ENCODE assay signal across 8 cellular contexts in the genomic region with DNA sequence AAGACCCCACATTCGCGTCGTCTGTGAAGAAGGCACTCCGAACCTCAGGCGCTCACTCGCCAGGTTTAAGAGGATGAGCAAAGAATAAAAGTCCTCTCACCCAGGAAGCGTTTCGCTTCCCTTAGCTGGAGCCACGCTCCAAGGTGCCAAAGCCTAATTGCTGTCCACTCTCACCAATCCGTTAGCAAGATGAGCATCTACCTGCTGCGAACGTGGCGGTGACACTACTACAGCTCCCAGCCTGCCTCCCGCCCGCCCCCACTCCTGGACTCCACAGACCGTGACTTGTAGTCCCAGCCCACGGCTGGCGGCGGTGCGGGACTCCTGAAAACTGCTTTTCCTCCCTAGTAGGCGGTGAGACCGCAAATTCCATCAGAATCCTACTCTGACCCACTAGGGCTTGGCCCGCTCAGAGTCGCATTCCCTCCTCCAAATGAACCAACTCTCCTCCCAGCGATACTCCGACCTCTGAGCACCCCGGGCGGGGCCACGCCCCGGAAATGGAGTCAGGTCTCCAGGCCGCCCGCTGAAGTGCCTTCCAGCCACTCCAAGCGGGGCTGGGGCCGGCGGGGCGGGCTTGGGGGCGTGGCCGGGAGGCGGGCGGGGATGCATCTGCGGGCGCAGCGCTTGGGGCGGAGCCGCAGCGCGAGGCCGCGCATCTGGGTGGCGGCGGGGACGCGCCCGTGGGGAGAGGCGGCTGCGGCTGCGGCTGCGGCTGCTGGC. TPM values are rescaled to one million over a fixed set of nuclear protein-coding genes. Genes with fewer than 3 reads are reported as not detected.
A peak's percentile ranks its signal among the peaks of the same experiment; 100 is the strongest.
DNase-seq lines count a peak whose midpoint lies in the region; ATAC-seq and TF ChIP-seq lines count a peak whose summit lies in the region.

No MANE protein-coding gene starts in this region.

- in situ Hi-C loops in IMR-90 (cut with MboI; ENCODE audit: low sequenced_read_pairs) = no loop called here

- H2AFZ ChIP-seq in IMR-90 (replicated peaks; ENCODE audit: low read length, poor library complexity) (peak overlapping the region; percentile 98), OCI-LY3 (ENCODE audit: low read depth, low read length) (0 out of 2 replicates have a peak overlapping the region, but pooled peaks have one; percentile 74)

- no peak overlapping the region for H2BK20ac ChIP-seq in IMR-90 (ENCODE audit: low read depth, low read length)

- H3K4me2 ChIP-seq in IMR-90 (ENCODE audit: low read depth, low read length) (peak overlapping the region; percentile 100), OCI-LY3 (ENCODE audit: low read length) (peak overlapping the region; percentile 79)

- peak; percentile 90 for DNase-seq in DMS153 (lab: John Stamatoyannopoulos, UW)
- DNase-seq in IMR-90 = peak; percentile 93
- DNase-seq in activated T-cell treated with anti-CD3 and anti-CD28 coated beads for 24 hours (ENCODE audit: low read depth) = peak; percentile 97
- DNase-seq in epithelial cell of esophagus (ENCODE audit: low read depth) = peak; percentile 98
- peak; percentile 98 to 99 (median 99) for DNase-seq in mucosa of descending colon
- peak; percentile 97 to 99 for DNase-seq in stimulated activated CD8-positive, alpha-beta memory T cell treated with anti-CD3 and anti-CD28 coated beads, Interleukin-2, amount 100 ng/mL, for 48 hours (ENCODE audit: low read depth in 2 of 2)

- peak overlapping the region; percentile 80; the same call in 1 of the 2 replicates for H4K91ac ChIP-seq in IMR-90 (ENCODE audit: insufficient read depth, low read depth, low read length)

- H3K14ac ChIP-seq in IMR-90 (replicated peaks; ENCODE audit: low read depth, low read length) = peak overlapping the region; percentile 89

- TF ChIP-seq RAD21 in IMR-90 (IDR thresholded peaks at IDR 0.05; ENCODE audit: low read length) = no peak

- WGBS in IMR-90 (ENCODE audit: extremely low coverage in 2 of 2, insufficient read length in 1 of 2), 2 experiments = 0% methylated on average over 11 of the region's 58 CpGs; no CpG with 5 or more reads in 1 of the 2 experiments

- POLR2A ChIA-PET in IMR-90 (lab: Charles Lee; ENCODE audit: unreplicated experiment) = interaction anchor here (0.8 kb wide), 1 partner anchor 107 kb away, joined by 8 read pairs; no protein-coding TSS in a partner anchor

- peak overlapping the region; percentile 89 for H3K18ac ChIP-seq in IMR-90 (ENCODE audit: low read depth, low read length)

- BruUV-seq in IMR-90 (replicated peaks; lab: Mats Ljungman, UMichigan) = TSS peak; percentile 88

- H3K9me1 ChIP-seq in IMR-90 (ENCODE audit: insufficient read depth, low read length) = peaks cover 8% of the 10 kb centered on the region; the same call in 1 of the 2 replicates

- peak overlapping the region; percentile 7; the same call in 1 of the 3 replicates for H2BK15ac ChIP-seq in IMR-90 (ENCODE audit: low read depth, low read length)

- ATAC-seq in GM21576 (IDR thresholded peaks at IDR 0.05; ENCODE audit: unreplicated experiment) (peak; percentile 91), IMR-90 (ENCODE audit: low read depth) (peak; percentile 90), mucosa of descending colon (peak; percentile 91)

- H3K4me3 ChIP-seq in IMR-90 (ENCODE audit: insufficient read depth, low read depth, low read length) = peak overlapping the region; percentile 67
- peak overlapping the region; percentile 94 for H3K4me3 ChIP-seq in OCI-LY3 (ENCODE audit: low read length)
- peak overlapping the region; percentile 70 for H3K4me3 ChIP-seq in epithelial cell of esophagus (ENCODE audit: low read length)
- H3K4me3 ChIP-seq in mucosa of descending colon = peak overlapping the region; percentile 84

- TF ChIP-seq CTCF in IMR-90 (conservative IDR thresholded peaks at IDR 0.05; ENCODE audit: low read depth, low read length) = no peak
- TF ChIP-seq CTCF in OCI-LY3 (IDR thresholded peaks at IDR 0.05; ENCODE audit: low read depth, low read length) = no peak
- no peak for TF ChIP-seq CTCF in epithelial cell of esophagus (IDR thresholded peaks at IDR 0.05; ENCODE audit: insufficient read depth, low read depth, low read length, missing control alignments)
- TF ChIP-seq CTCF in mucosa of descending colon (IDR thresholded peaks at IDR 0.05) = no peak

- dilution Hi-C loops in IMR-90 (cut with HindIII; ENCODE audit: low sequenced_read_pairs, unreplicated experiment) = no loop called here

- H3K4ac ChIP-seq in IMR-90 (ENCODE audit: low read depth, low read length) = peak overlapping the region; percentile 82

- H3K79me2 ChIP-seq in OCI-LY3 (ENCODE audit: low read length) = peaks cover 23% of the 10 kb centered on the region

- peak overlapping the region; percentile 40 to 89 for H4K8ac ChIP-seq in IMR-90 (ENCODE audit: low read depth in 2 of 2, low read length in 2 of 2)

- H2BK120ac ChIP-seq in IMR-90 (ENCODE audit: low read depth, low read length) = peak overlapping the region; percentile 50; the same call in 1 of the 2 replicates

- H3K27me3 ChIP-seq in IMR-90 (ENCODE audit: control insufficient read depth, insufficient read depth, low read length) (no peaks in the 10 kb centered on the region), OCI-LY3 (ENCODE audit: low read depth, low read length) (no peaks in the 10 kb centered on the region)

- peak overlapping the region; percentile 3 for H2AK9ac ChIP-seq in IMR-90 (replicated peaks; ENCODE audit: low read depth, low read length, poor library complexity)

- H3K4me1 ChIP-seq in IMR-90 (ENCODE audit: control insufficient read depth, insufficient read depth, low read length) (peaks cover 5% of the 10 kb centered on the region), OCI-LY3 (ENCODE audit: low read length) (peaks cover 4% of the 10 kb centered on the region; the same call in 1 of the 2 replicates), mucosa of descending colon (ENCODE audit: low read depth) (peaks cover 9% of the 10 kb centered on the region)

- H3K9ac ChIP-seq in IMR-90 (ENCODE audit: low read depth, low read length) = peak overlapping the region; percentile 83
- peak overlapping the region; percentile 78 for H3K9ac ChIP-seq in OCI-LY3 (ENCODE audit: low read length)

- H3K9me3 ChIP-seq in IMR-90 (ENCODE audit: control insufficient read depth, insufficient read depth, low read length) (no peaks in the 10 kb centered on the region), OCI-LY3 (ENCODE audit: insufficient read depth, low read length) (no peaks in the 10 kb centered on the region), mucosa of descending colon (no peaks in the 10 kb centered on the region)

- peaks cover 0 to 24% of the 10 kb centered on the region in 2 experiments; a peak in 2 of 4 replicates for H3K79me1 ChIP-seq in IMR-90 (ENCODE audit: low read depth in 1 of 2, low read length in 2 of 2)

- H4K20me1 ChIP-seq in IMR-90 (ENCODE audit: insufficient read depth, low read length) (peaks cover 22% of the 10 kb centered on the region), OCI-LY3 (ENCODE audit: insufficient read depth, low read length) (peaks cover 3% of the 10 kb centered on the region; the same call in 1 of the 2 replicates)

- TF ChIP-seq POLR2A in IMR-90 (IDR thresholded peaks at IDR 0.05; ENCODE audit: low read depth, low read length) = peak; percentile 80

- H2AK5ac ChIP-seq in IMR-90 (ENCODE audit: low read depth, low read length) = peak overlapping the region; percentile 87

- H2BK5ac ChIP-seq in IMR-90 (ENCODE audit: low read depth, low read length, poor library complexity, severe bottlenecking) = peak overlapping the region; percentile 85

- peak overlapping the region; percentile 82 for H4K5ac ChIP-seq in IMR-90 (ENCODE audit: low read depth, low read length)

- intact Hi-C loops in IMR-90 (cut with micrococcal nuclease) (loop anchor here (5.0 kb wide), 2 partner anchors 124 to 174 kb away; no protein-coding TSS in a partner anchor), mucosa of descending colon (cut with DNase I, micrococcal nuclease) (no loop called here)

- H3K36me3 ChIP-seq in IMR-90 (ENCODE audit: control insufficient read depth, insufficient read depth, low read length) (no peaks in the 10 kb centered on the region), OCI-LY3 (replicated peaks; ENCODE audit: low read depth, low read length) (no peaks in the 10 kb centered on the region), mucosa of descending colon (ENCODE audit: low read depth) (no peaks in the 10 kb centered on the region)

- H3K56ac ChIP-seq in IMR-90 (ENCODE audit: extremely low read depth, insufficient read depth, low read length) = peak overlapping the region; percentile 15

- CTCF ChIA-PET in IMR-90 (lab: Yijun Ruan, JAX) = interaction anchor here (0.6 kb wide), 1 partner anchor 162 kb away, joined by 5 read pairs; no protein-coding TSS in a partner anchor

- H3K27ac ChIP-seq in IMR-90 (ENCODE audit: insufficient read depth, low read length) = peak overlapping the region; percentile 79
- peak overlapping the region; percentile 49 for H3K27ac ChIP-seq in OCI-LY3 (ENCODE audit: low read length)

- peak overlapping the region; percentile 91; the same call in 1 of the 2 replicates for H3K23ac ChIP-seq in IMR-90 (ENCODE audit: low read depth, low read length)

TF ChIP-seq in IMR-90, 13 proteins besides CTCF, POLR2A, EP300 and RAD21:
- TF ChIP-seq, protein P1, sequence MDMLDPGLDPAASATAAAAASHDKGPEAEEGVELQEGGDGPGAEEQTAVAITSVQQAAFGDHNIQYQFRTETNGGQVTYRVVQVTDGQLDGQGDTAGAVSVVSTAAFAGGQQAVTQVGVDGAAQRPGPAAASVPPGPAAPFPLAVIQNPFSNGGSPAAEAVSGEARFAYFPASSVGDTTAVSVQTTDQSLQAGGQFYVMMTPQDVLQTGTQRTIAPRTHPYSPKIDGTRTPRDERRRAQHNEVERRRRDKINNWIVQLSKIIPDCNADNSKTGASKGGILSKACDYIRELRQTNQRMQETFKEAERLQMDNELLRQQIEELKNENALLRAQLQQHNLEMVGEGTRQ (IDR thresholded peaks at IDR 0.05; ENCODE audit: low read depth, low read length) = no peak
- TF ChIP-seq CHD1 (IDR thresholded peaks at IDR 0.05; ENCODE audit: low read depth, low read length) (no peak), SMC3 (IDR thresholded peaks at IDR 0.05; ENCODE audit: low read depth, low read length) (no peak), MXI1 (IDR thresholded peaks at IDR 0.05; ENCODE audit: borderline replicate concordance, low read depth, low read length) (no peak; the same call in 1 of the 2 replicates), MAZ (IDR thresholded peaks at IDR 0.05; ENCODE audit: borderline replicate concordance, low read depth, low read length) (peak; percentile 31; the same call in 1 of the 2 replicates), BHLHE40 (IDR thresholded peaks at IDR 0.05; ENCODE audit: low read depth, low read length) (peak; percentile 44; the same call in 1 of the 2 replicates)

RNA-seq across cellular contexts. Expression of a gene that starts 0.5 kb away (rescaled TPM):
- total RNA-seq in IMR-90 (2012; rRNA removed) = 24.7 and 32.2 TPM in 2 replicates
- 28.7 and 31.0 TPM in 2 replicates for polyA plus RNA-seq in IMR-90 (2012; rRNA removed)
- 5.7 and 6.4 TPM in 2 replicates for polyA plus RNA-seq in IMR-90 (2012; cell fraction: cytosol; rRNA removed)
- 5.1 and 67.4 TPM in 2 replicates for polyA plus RNA-seq in IMR-90 (2012; cell fraction: nucleus; rRNA removed; ENCODE audit: low replicate concordance)
- total RNA-seq in mucosa of descending colon = 10 to 100 TPM; 42.0 to 92.1 (median 44.6) TPM

Comparison
In these comparisons a context has a peak if more than half of its experiments do, and no peak if none do; other contexts are left out.
1. Peak in every context shown above with its lines: DNase-seq, ATAC-seq, H3K4me3 ChIP-seq and H3K27ac ChIP-seq.